ENCODE assay signal across 10 cellular contexts in the genomic region with DNA sequence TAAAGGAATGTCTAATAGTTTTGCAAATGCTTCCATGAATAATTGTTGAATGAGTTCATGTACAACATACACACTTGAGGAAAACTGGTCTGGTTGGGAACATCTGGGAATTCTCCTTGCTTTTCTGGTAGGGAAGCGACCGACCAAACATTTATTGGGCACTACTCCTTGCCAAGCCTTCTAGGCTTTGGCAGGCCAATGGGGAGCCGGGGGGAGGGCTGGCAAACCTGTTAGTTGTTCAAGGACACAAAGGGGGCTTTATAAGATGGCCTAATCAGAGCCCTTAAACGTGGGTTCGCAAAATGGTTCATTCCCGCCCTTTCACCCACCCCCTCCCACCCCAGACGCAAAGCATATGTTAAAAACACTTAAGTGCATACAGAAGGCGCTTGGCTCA. TPM values are rescaled to one million over a fixed set of nuclear protein-coding genes. Genes with fewer than 3 reads are reported as not detected.
A peak's percentile ranks its signal among the peaks of the same experiment; 100 is the strongest.
DNase-seq lines count a peak whose midpoint lies in the region; ATAC-seq, FAIRE-seq and TF ChIP-seq lines count a peak whose summit lies in the region.
"Had no signal": no experiment of that assay in that cellular context is flagged by ENCODE, and none has a peak within 500 bp of the region (broad histone marks: within the 10 kb centered on the region; RNA-seq: fewer than 3 reads in every experiment).

No MANE protein-coding gene starts in this region.

- no peaks in the 10 kb centered on the region for H3K9me2 ChIP-seq in SK-N-SH

- POLR2A ChIA-PET in SK-N-SH (lab: Yijun Ruan, JAX) = interaction anchor here (1.0 to 1.1 kb wide), 2 partner anchors 33 to 764 kb away, joined by 3 to 4 read pairs; no protein-coding TSS in a partner anchor

- TF ChIP-seq EP300 in SK-N-SH (IDR thresholded peaks at IDR 0.05; ENCODE audit: borderline replicate concordance in 1 of 2, low read depth in 1 of 2, low read length in 1 of 2) = no peak

- peak overlapping the region; percentile 89; the same call in 1 of the 2 replicates for H2AFZ ChIP-seq in SK-N-SH (ENCODE audit: low read depth)

- no peak for TF ChIP-seq CTCF in SK-N-SH (IDR thresholded peaks at IDR 0.05)
- TF ChIP-seq CTCF in cardiac muscle cell (IDR thresholded peaks at IDR 0.05; ENCODE audit: low read depth, low read length) = no peak
- TF ChIP-seq CTCF in pancreas (IDR thresholded peaks at IDR 0.05) = no peak

- H4K20me1 ChIP-seq in SK-N-SH (ENCODE audit: insufficient read depth) = no peaks in the 10 kb centered on the region

- TF ChIP-seq POLR2A in GM12892 (IDR thresholded peaks at IDR 0.05; ENCODE audit: low read depth, low read length) = no peak

- H3K79me2 ChIP-seq in SK-N-SH (ENCODE audit: insufficient read depth) = no peaks in the 10 kb centered on the region

- DNase-seq in SK-N-SH (peak; percentile 45), cardiac muscle cell (ENCODE audit: low read depth in 1 of 2, low spot score in 1 of 2) (peak; percentile 28 to 33), pancreas (peak; percentile 27 to 62 (median 42)), NCI-H226 (no peak), GM12892 (ENCODE audit: insufficient read length) (no peak)
- DNase-seq in stimulated activated CD4-positive, alpha-beta T cell treated with anti-CD3 and anti-CD28 coated beads, Interleukin-4, amount 100 ng/mL, for 24 hours = no peak
- DNase-seq: effector memory CD8-positive, alpha-beta T cell had no signal

- peak overlapping the region; percentile 81 for H3K9ac ChIP-seq in ES-I3 (ENCODE audit: low read depth, low read length)
- H3K9ac ChIP-seq in SK-N-SH = no peak overlapping the region

- peak overlapping the region; percentile 92 for H3K4me2 ChIP-seq in SK-N-SH

- peaks cover 19% of the 10 kb centered on the region; the same call in 1 of the 2 replicates for H3K27me3 ChIP-seq in SK-N-SH (ENCODE audit: insufficient read depth)
- peaks cover 56% of the 10 kb centered on the region for H3K27me3 ChIP-seq in cardiac muscle cell
- peaks cover 0 to under 1% (median 0%) of the 10 kb centered on the region in 4 donors for H3K27me3 ChIP-seq in pancreas

- CTCF ChIA-PET in SK-N-SH (lab: Yijun Ruan, JAX) = interaction anchor here (0.9 to 3.1 kb wide), 5 partner anchors 8 to 765 kb away, joined by 3 to 16 read pairs (median 4); no protein-coding TSS in a partner anchor

- no peaks in the 10 kb centered on the region for H3K36me3 ChIP-seq in ES-I3 (ENCODE audit: insufficient read depth, low read length)
- H3K36me3 ChIP-seq in SK-N-SH (replicated peaks in 1 of 2; ENCODE audit: control insufficient read depth in 1 of 2, insufficient read depth in 2 of 2, low read length in 1 of 2) = no peaks in the 10 kb centered on the region
- no peaks in the 10 kb centered on the region for H3K36me3 ChIP-seq in cardiac muscle cell
- H3K36me3 ChIP-seq in pancreas = no peaks in the 10 kb centered on the region

- H3K27ac ChIP-seq in SK-N-SH (ENCODE audit: low read depth in 2 of 2, low read length in 1 of 2) = peak overlapping the region in 1 of 2 experiments; percentile 68; a peak in 2 of 4 replicates
- H3K27ac ChIP-seq in cardiac muscle cell = no peak overlapping the region
- H3K27ac ChIP-seq in pancreas = peak overlapping the region; percentile 40 to 81 (median 68)

- TF ChIP-seq RAD21 in SK-N-SH (IDR thresholded peaks at IDR 0.05; ENCODE audit: low read length) = no peak

- no peaks in the 10 kb centered on the region for H3K9me3 ChIP-seq in ES-I3 (ENCODE audit: control insufficient read depth, insufficient read depth, low read length)
- no peaks in the 10 kb centered on the region for H3K9me3 ChIP-seq in SK-N-SH
- H3K9me3 ChIP-seq in cardiac muscle cell (ENCODE audit: low read depth) = no peaks in the 10 kb centered on the region
- no peaks in the 10 kb centered on the region for H3K9me3 ChIP-seq in pancreas

- intact Hi-C loops in pancreas (cut with DNase I) = no loop called here

- H3K4me3 ChIP-seq in SK-N-SH (ENCODE audit: low read depth in 2 of 2, low read length in 1 of 2) (peak overlapping the region; percentile 62 to 74), cardiac muscle cell (peak overlapping the region; percentile 38), pancreas (peak overlapping the region; percentile 13 to 52 (median 43))

- peak; percentile 42 to 58 (median 50) for ATAC-seq in pancreas
- ATAC-seq in activated CD4-positive, CD25-positive, alpha-beta regulatory T cell treated with anti-CD3 and anti-CD28 coated beads, Interleukin-2, amount 50 U/mL, for 24 hours = no peak
- ATAC-seq: effector memory CD8-positive, alpha-beta T cell had no signal

- 31% methylated on average over 7 of the region's 8 CpGs for WGBS in SK-N-SH (ENCODE audit: low lambda C conversion rate)
- 7 to 8% methylated on average over 8 of the region's 8 CpGs for WGBS in pancreas, 2 donors

- H3K4me1 ChIP-seq in ES-I3 (ENCODE audit: insufficient read depth, low read length) = peaks cover 6% of the 10 kb centered on the region
- H3K4me1 ChIP-seq in SK-N-SH (ENCODE audit: control insufficient read depth in 1 of 2, insufficient read depth in 2 of 2, low read depth in 1 of 2, low read length in 1 of 2) = peaks cover 0 to 25% of the 10 kb centered on the region in 2 experiments; a peak in 2 of 4 replicates
- H3K4me1 ChIP-seq in cardiac muscle cell (ENCODE audit: low read depth) = peaks cover 6% of the 10 kb centered on the region
- no peaks in the 10 kb centered on the region for H3K4me1 ChIP-seq in pancreas

- FAIRE-seq in pancreas (lab: Jason Lieb, UNC) (no peak), GM12892 (lab: Jason Lieb, UNC) (no peak)

- H3F3A ChIP-seq in SK-N-SH (replicated peaks; ENCODE audit: insufficient read depth) = peaks cover 7% of the 10 kb centered on the region

TF ChIP-seq in SK-N-SH, 30 proteins besides CTCF, POLR2A, EP300 and RAD21:
- no peak for TF ChIP-seq MXI1 (IDR thresholded peaks at IDR 0.05; ENCODE audit: low read depth, low read length)
- no peak for TF ChIP-seq MAX (IDR thresholded peaks at IDR 0.05; ENCODE audit: low read depth)
- TF ChIP-seq GABPA (IDR thresholded peaks at IDR 0.05; ENCODE audit: low read depth) = no peak
- no peak for TF ChIP-seq TCF12 (IDR thresholded peaks at IDR 0.05)
- TF ChIP-seq YY1 (IDR thresholded peaks at IDR 0.05; ENCODE audit: low read depth) = no peak
- TF ChIP-seq, protein P1, sequence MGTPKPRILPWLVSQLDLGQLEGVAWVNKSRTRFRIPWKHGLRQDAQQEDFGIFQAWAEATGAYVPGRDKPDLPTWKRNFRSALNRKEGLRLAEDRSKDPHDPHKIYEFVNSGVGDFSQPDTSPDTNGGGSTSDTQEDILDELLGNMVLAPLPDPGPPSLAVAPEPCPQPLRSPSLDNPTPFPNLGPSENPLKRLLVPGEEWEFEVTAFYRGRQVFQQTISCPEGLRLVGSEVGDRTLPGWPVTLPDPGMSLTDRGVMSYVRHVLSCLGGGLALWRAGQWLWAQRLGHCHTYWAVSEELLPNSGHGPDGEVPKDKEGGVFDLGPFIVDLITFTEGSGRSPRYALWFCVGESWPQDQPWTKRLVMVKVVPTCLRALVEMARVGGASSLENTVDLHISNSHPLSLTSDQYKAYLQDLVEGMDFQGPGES (IDR thresholded peaks at IDR 0.05; ENCODE audit: low read depth, low read length) = no peak
- no peak for TF ChIP-seq FOXJ3 (CRISPR knock-in tag; IDR thresholded peaks at IDR 0.05)
- no peak for TF ChIP-seq EZH2phosphoT487 (IDR thresholded peaks at IDR 0.05; ENCODE audit: borderline replicate concordance, low read depth)
- TF ChIP-seq RFX5 (IDR thresholded peaks at IDR 0.05; ENCODE audit: low read length) = no peak
- no peak for TF ChIP-seq RXRA (IDR thresholded peaks at IDR 0.05; ENCODE audit: borderline replicate concordance, low read depth)
- TF ChIP-seq, protein P2, sequence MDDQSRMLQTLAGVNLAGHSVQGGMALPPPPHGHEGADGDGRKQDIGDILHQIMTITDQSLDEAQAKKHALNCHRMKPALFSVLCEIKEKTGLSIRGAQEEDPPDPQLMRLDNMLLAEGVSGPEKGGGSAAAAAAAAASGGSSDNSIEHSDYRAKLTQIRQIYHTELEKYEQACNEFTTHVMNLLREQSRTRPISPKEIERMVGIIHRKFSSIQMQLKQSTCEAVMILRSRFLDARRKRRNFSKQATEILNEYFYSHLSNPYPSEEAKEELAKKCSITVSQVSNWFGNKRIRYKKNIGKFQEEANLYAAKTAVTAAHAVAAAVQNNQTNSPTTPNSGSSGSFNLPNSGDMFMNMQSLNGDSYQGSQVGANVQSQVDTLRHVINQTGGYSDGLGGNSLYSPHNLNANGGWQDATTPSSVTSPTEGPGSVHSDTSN (IDR thresholded peaks at IDR 0.05) = no peak
- TF ChIP-seq FOSL2 (IDR thresholded peaks at IDR 0.05; ENCODE audit: borderline replicate concordance, low read depth) = no peak
- no peak for TF ChIP-seq FOXM1 (IDR thresholded peaks at IDR 0.05; ENCODE audit: low read depth)

RNA-seq across cellular contexts. Expression of gene VSNL1, which starts 0.9 kb away (rescaled TPM):
- polyA plus RNA-seq in SK-N-SH (2012; rRNA removed) = 0.96 and 1.3 TPM in 2 replicates
- 1.3 and 1.5 TPM in 2 replicates for polyA plus RNA-seq in SK-N-SH (2012; cell fraction: cytosol; rRNA removed)
- polyA plus RNA-seq in SK-N-SH (2012; cell fraction: nucleus; rRNA removed) = 0.26 and 0.33 TPM in 2 replicates
- 3.9 and 4.1 TPM in 2 replicates for total RNA-seq in cardiac muscle cell
- polyA plus RNA-seq in cardiac muscle cell = 1.3 and 3.9 TPM in 2 replicates
- under 1 TPM; 0.09 to 0.92 (median 0.53) TPM for total RNA-seq in pancreas
- polyA plus RNA-seq in pancreas = 1 to 10 TPM in 1 of 2 donors, under 1 TPM in 1; 0.46 to 2.6 TPM
- polyA plus RNA-seq in GM12892 (2012; ENCODE audit: missing spikeins) = 0.13 TPM
- total RNA-seq: T-helper 2 cell treated with Interferon-gamma antibody and Interleukin-4, amounts not matched to agents 100 ng/mL and 5 ng/mL, for 36 hours had no signal

RNA-seq across cellular contexts. Expression of gene RAD51AP2, which starts 21.4 kb away (rescaled TPM):
- 0.02 TPM in 1 of 2 replicates, not detected in the other for polyA plus RNA-seq in SK-N-SH (2012; rRNA removed)
- polyA plus RNA-seq in SK-N-SH (2012; cell fraction: cytosol; rRNA removed) = under 0.01 TPM in 1 of 2 replicates, not detected in the other
- polyA plus RNA-seq in SK-N-SH (2012; cell fraction: nucleus; rRNA removed) = 0.02 TPM in 2 replicates
- total RNA-seq in cardiac muscle cell = 0.04 and 0.12 TPM in 2 replicates
- 0.10 TPM in 1 of 2 replicates, not detected in the other for polyA plus RNA-seq in cardiac muscle cell
- total RNA-seq in pancreas = under 1 TPM; 0.05 to 0.12 (median 0.07) TPM
- polyA plus RNA-seq in pancreas = under 1 TPM; 0.08 to 0.23 TPM
- polyA plus RNA-seq in GM12892 (2012; ENCODE audit: missing spikeins) = not detected
- total RNA-seq: T-helper 2 cell treated with Interferon-gamma antibody and Interleukin-4, amounts not matched to agents 100 ng/mL and 5 ng/mL, for 36 hours had no signal

Comparison
In these comparisons a context has a peak if more than half of its experiments do, and no peak if none do; other contexts are left out.
1. DNase-seq: peak in SK-N-SH (single experiment), cardiac muscle cell (2 of 2) and pancreas (6 of 6); none in NCI-H226 (single experiment), GM12892 (single experiment) and stimulated activated CD4-positive, alpha-beta T cell treated with anti-CD3 and anti-CD28 coated beads, Interleukin-4, amount 100 ng/mL, for 24 hours (single experiment).
2. ATAC-seq: peak in pancreas (4 of 4); none in activated CD4-positive, CD25-positive, alpha-beta regulatory T cell treated with anti-CD3 and anti-CD28 coated beads, Interleukin-2, amount 50 U/mL, for 24 hours (0 of 2).
3. Peak in every context shown above with its lines, with median percentiles within 50 percentile points of each other: H3K4me3 ChIP-seq.